ENCODE assay signal across 8 cellular contexts in genomic region chr2:216371756-216372702, GRCh38. TPM values are rescaled to one million over a fixed set of nuclear protein-coding genes. Genes with fewer than 3 reads are reported as not detected.
A peak's percentile ranks its signal among the peaks of the same experiment; 100 is the strongest.
DNase-seq lines count a peak whose midpoint lies in the region; ATAC-seq and TF ChIP-seq lines count a peak whose summit lies in the region.

A gene with protein sequence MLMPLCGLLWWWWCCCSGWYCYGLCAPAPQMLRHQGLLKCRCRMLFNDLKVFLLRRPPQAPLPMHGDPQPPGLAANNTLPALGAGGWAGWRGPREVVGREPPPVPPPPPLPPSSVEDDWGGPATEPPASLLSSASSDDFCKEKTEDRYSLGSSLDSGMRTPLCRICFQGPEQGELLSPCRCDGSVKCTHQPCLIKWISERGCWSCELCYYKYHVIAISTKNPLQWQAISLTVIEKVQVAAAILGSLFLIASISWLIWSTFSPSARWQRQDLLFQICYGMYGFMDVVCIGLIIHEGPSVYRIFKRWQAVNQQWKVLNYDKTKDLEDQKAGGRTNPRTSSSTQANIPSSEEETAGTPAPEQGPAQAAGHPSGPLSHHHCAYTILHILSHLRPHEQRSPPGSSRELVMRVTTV (minus strand): TSS chr2:216372483. CDS start chr2:216370260, 2,223 bp downstream.

- H3K4me3 ChIP-seq in BJ (ENCODE audit: low read depth, low read length), result peak within 1 kb of the TSS; percentile 85

- H3K27ac ChIP-seq in RWPE1 (peak within 1 kb of the TSS; percentile 61), foreskin keratinocyte (no peak within 1 kb of the TSS)

- peak within 1 kb of the TSS; percentile 78 for H3K4me3 Mint-ChIP-seq in nephron progenitor cell
- H3K4me3 Mint-ChIP-seq in stimulated activated naive CD8-positive, alpha-beta T cell treated with anti-CD3 and anti-CD28 coated beads, Interleukin-15, Interleukin-2, amounts not matched to agents 100 ng/mL and 50 ng/mL, for 24 hours, result peak within 1 kb of the TSS; percentile 37

- CTCF ChIA-PET in BJ (lab: Yijun Ruan, JAX) (interaction anchor here (0.8 to 3.0 kb wide), 7 partner anchors 10 to 150 kb away, joined by 3 to 14 read pairs (median 4); partner anchors contain the start of gene SMARCAL1), RWPE1 (lab: Yijun Ruan, JAX) (interaction anchor here (0.7 to 1.0 kb wide), 2 partner anchors 49 to 243 kb away, joined by 3 to 6 read pairs; no protein-coding TSS in a partner anchor)

- POLR2A ChIA-PET in BJ (lab: Charles Lee), result interaction anchor here (0.5 to 1.5 kb wide), 5 partner anchors 40 to 223 kb away, joined by 3 to 13 read pairs (median 4); partner anchors contain the start of gene SMARCAL1
- POLR2A ChIA-PET in RWPE1 (lab: Yijun Ruan, JAX; ENCODE audit: low non-redundant PET), result interaction anchor here (0.5 kb wide), 1 partner anchor 1171 kb away, joined by 6 read pairs; no protein-coding TSS in a partner anchor

- TF ChIP-seq POLR2A in GM18505 (IDR thresholded peaks at IDR 0.05; ENCODE audit: borderline replicate concordance, extremely low read depth, insufficient read depth, insufficient read length), result no peak

- H3K4me1 Mint-ChIP-seq in nephron progenitor cell, result peaks cover 16% of the 10 kb centered on the region
- peaks cover 24% of the 10 kb centered on the region for H3K4me1 Mint-ChIP-seq in stimulated activated naive CD8-positive, alpha-beta T cell treated with anti-CD3 and anti-CD28 coated beads, Interleukin-15, Interleukin-2, amounts not matched to agents 100 ng/mL and 50 ng/mL, for 24 hours (ENCODE audit: low read depth)

- H3K27me3 Mint-ChIP-seq in nephron progenitor cell (ENCODE audit: low read depth, poor library complexity), result peaks cover 95% of the 10 kb centered on the region
- H3K27me3 Mint-ChIP-seq in stimulated activated naive CD8-positive, alpha-beta T cell treated with anti-CD3 and anti-CD28 coated beads, Interleukin-15, Interleukin-2, amounts not matched to agents 100 ng/mL and 50 ng/mL, for 24 hours, result peaks cover 49% of the 10 kb centered on the region

- peak; percentile 62 for DNase-seq in BJ (ENCODE audit: low read depth)
- peak; percentile 64 for DNase-seq in HS-27A (ENCODE audit: low read depth)
- peak; percentile 65 for DNase-seq in RWPE1 (ENCODE audit: low spot score)
- peak; percentile 69 for DNase-seq in activated naive CD4-positive, alpha-beta T cell treated with Interleukin-2 at 50 U/mL for 16 hours
- DNase-seq in foreskin keratinocyte, result peak; percentile 78 to 90
- DNase-seq in nephron progenitor cell, result peak; percentile 98

- H3K27me3 ChIP-seq in BJ (ENCODE audit: control insufficient read depth, insufficient read depth, low read length) (no peaks in the 10 kb centered on the region), foreskin keratinocyte (no peaks in the 10 kb centered on the region)

- H3K9me3 Mint-ChIP-seq in nephron progenitor cell, result no peaks in the 10 kb centered on the region
- no peaks in the 10 kb centered on the region for H3K9me3 Mint-ChIP-seq in stimulated activated naive CD8-positive, alpha-beta T cell treated with anti-CD3 and anti-CD28 coated beads, Interleukin-15, Interleukin-2, amounts not matched to agents 100 ng/mL and 50 ng/mL, for 24 hours

- peaks cover 28% of the 10 kb centered on the region for H3K4me1 ChIP-seq in foreskin keratinocyte

- H3K36me3 ChIP-seq in BJ (ENCODE audit: control insufficient read depth, insufficient read depth, low read length), result no peaks in the 10 kb centered on the region

- no peaks in the 10 kb centered on the region for H3K36me3 Mint-ChIP-seq in nephron progenitor cell (ENCODE audit: low read depth)
- H3K36me3 Mint-ChIP-seq in stimulated activated naive CD8-positive, alpha-beta T cell treated with anti-CD3 and anti-CD28 coated beads, Interleukin-15, Interleukin-2, amounts not matched to agents 100 ng/mL and 50 ng/mL, for 24 hours (ENCODE audit: low read depth), result no peaks in the 10 kb centered on the region

- no peak within 1 kb of the TSS for H3K27ac Mint-ChIP-seq in nephron progenitor cell
- no peak within 1 kb of the TSS for H3K27ac Mint-ChIP-seq in stimulated activated naive CD8-positive, alpha-beta T cell treated with anti-CD3 and anti-CD28 coated beads, Interleukin-15, Interleukin-2, amounts not matched to agents 100 ng/mL and 50 ng/mL, for 24 hours

- TF ChIP-seq CTCF in BJ (IDR thresholded peaks at IDR 0.05; ENCODE audit: insufficient read depth, low read depth, low read length) (no peak), RWPE1 (conservative IDR thresholded peaks at IDR 0.05; ENCODE audit: low read depth) (no peak), foreskin keratinocyte (conservative IDR thresholded peaks at IDR 0.05) (no peak), nephron progenitor cell (IDR thresholded peaks at IDR 0.05) (no peak)

- ATAC-seq in foreskin keratinocyte (peak; percentile 68), GM18505 (IDR thresholded peaks at IDR 0.05; ENCODE audit: unreplicated experiment) (no peak)

RNA-seq across cellular contexts. Expression of the gene that starts here (rescaled TPM):
- polyA plus RNA-seq in BJ (2011; rRNA removed), result 9.7 and 10.0 TPM in 2 replicates
- 9.8 and 10.1 TPM in 2 replicates for polyA minus RNA-seq in BJ (2011; rRNA and poly(A)+ RNA removed)
- 13.2 and 16.7 TPM in 2 replicates for total RNA-seq in foreskin keratinocyte
- polyA plus RNA-seq in foreskin keratinocyte, result 13.1 and 14.9 TPM in 2 replicates
